Comparison of ENCODE assay signal across 17 cellular contexts in genomic region chr1:37958690-37959089, GRCh38. TPM values are rescaled to one million over a fixed set of nuclear protein-coding genes. Genes with fewer than 3 reads are reported as not detected.
DNase-seq lines count a peak whose midpoint lies in the region; ATAC-seq and TF ChIP-seq lines count a peak whose summit lies in the region.
"Had no signal": no experiment of that assay in that cellular context is flagged by ENCODE, and none has a peak within 500 bp of the region (broad histone marks: within the 10 kb centered on the region; RNA-seq: fewer than 3 reads in every experiment).

No MANE protein-coding gene starts in this region.

- H3K27me3 ChIP-seq in SJCRH30: no peaks in the 10 kb centered on the region
- H3K27me3 ChIP-seq: suprapubic skin had no signal

- H3K36me3 Mint-ChIP-seq in T-helper 17 cell (ENCODE audit: low read depth): no peaks in the 10 kb centered on the region

- DNase-seq in EL (peak; percentile 95), SJCRH30 (no peak), fibroblast of mammary gland (ENCODE audit: low read depth) (peak; percentile 81), renal cortical epithelial cell (ENCODE audit: low read depth) (peak; percentile 79), T-helper 17 cell (no peak), retina (no peak), iPS-NIHi11 (ENCODE audit: low spot score) (no peak)
- DNase-seq: activated CD4-positive, alpha-beta T cell treated with anti-CD3 and anti-CD28 coated beads, Interleukin-2, amount 50 U/mL, for 4 hours; activated gamma-delta T cell treated with Interleukin-2 at 50 U/mL for 16 hours; left cardiac atrium; NCI-H1092 treated with DMSO at 0.1 percent for 48 hours; NCI-H446; nephron progenitor cell; OCI-M1 had no signal

- TF ChIP-seq CTCF in fibroblast of mammary gland (conservative IDR thresholded peaks at IDR 0.05; ENCODE audit: control insufficient read depth, insufficient read depth, low read depth, low read length): no peak

- no peak overlapping the region for H3K27ac Mint-ChIP-seq in T-helper 17 cell
- H3K27ac Mint-ChIP-seq: nephron progenitor cell had no signal

- H3K36me3 ChIP-seq in SJCRH30: peaks cover 39% of the 10 kb centered on the region

- ATAC-seq in HG03025 (IDR thresholded peaks at IDR 0.05; ENCODE audit: low FRiP score, unreplicated experiment) (no peak), T-helper 17 cell (no peak)
- ATAC-seq: left cardiac atrium had no signal

- H3K4me1 ChIP-seq in SJCRH30: 0 out of 2 replicates have a peak, but pooled peaks cover 3% of the 10 kb centered on the region
- H3K4me1 ChIP-seq: suprapubic skin had no signal

- H3K4me3 ChIP-seq in SJCRH30 (no peak overlapping the region), fibroblast of mammary gland (ENCODE audit: control insufficient read depth, low read depth, low read length) (no peak overlapping the region)
- H3K4me3 ChIP-seq: skin epidermis, suprapubic skin had no signal

- no peaks in the 10 kb centered on the region for H3K4me1 Mint-ChIP-seq in T-helper 17 cell

- H3K27me3 Mint-ChIP-seq in T-helper 17 cell: no peaks in the 10 kb centered on the region

- H3K9me3 ChIP-seq in SJCRH30 (replicated peaks) (no peaks in the 10 kb centered on the region), T-helper 17 cell (ENCODE audit: control insufficient read depth, low read length, poor library complexity, severe bottlenecking) (no peaks in the 10 kb centered on the region)
- H3K9me3 ChIP-seq: suprapubic skin had no signal

- peak overlapping the region; percentile 38 for H3K27ac ChIP-seq in SJCRH30
- H3K27ac ChIP-seq: skin epidermis, suprapubic skin had no signal

- H3K4me3 Mint-ChIP-seq in T-helper 17 cell: no peak overlapping the region
- H3K4me3 Mint-ChIP-seq: nephron progenitor cell had no signal

RNA-seq across cellular contexts. Expression of gene INPP5B, which starts 11.8 kb away (rescaled TPM):
- 16.9 and 21.1 TPM in 2 replicates for total RNA-seq in SJCRH30 (2014; rRNA removed; shearing (Covaris generic))
- total RNA-seq in renal cortical epithelial cell (20.0 and 28.9 TPM in 2 replicates), T-helper 17 cell (10 to 100 TPM; 16.7 to 24.5 TPM)

RNA-seq across cellular contexts. Expression of gene SF3A3, which starts 31.1 kb away (rescaled TPM):
- total RNA-seq in SJCRH30 (2014; rRNA removed; shearing (Covaris generic)): 187 and 190 TPM in 2 replicates
- total RNA-seq in renal cortical epithelial cell (82.5 and 98.4 TPM in 2 replicates), T-helper 17 cell (10 to 100 TPM; 43.9 to 48.8 TPM)

RNA-seq across cellular contexts. Expression of gene FHL3, which starts 46.6 kb away (rescaled TPM):
- total RNA-seq in SJCRH30 (2014; rRNA removed; shearing (Covaris generic)): 17.6 and 20.6 TPM in 2 replicates
- total RNA-seq in renal cortical epithelial cell: 3.0 and 22.3 TPM in 2 replicates
- total RNA-seq in T-helper 17 cell: 1 to 10 TPM; 3.6 to 4.9 TPM

RNA-seq across cellular contexts. Expression of gene UTP11, which starts 53.8 kb away (rescaled TPM):
- 125 and 128 TPM in 2 replicates for total RNA-seq in SJCRH30 (2014; rRNA removed; shearing (Covaris generic))
- total RNA-seq in renal cortical epithelial cell (34.8 and 46.7 TPM in 2 replicates), T-helper 17 cell (10 to 100 TPM in 1 of 2 donors, 1 to 10 TPM in 1; 8.7 to 12.3 TPM)

Comparison
In these comparisons a context has a peak if more than half of its experiments do, and no peak if none do; other contexts are left out.
1. DNase-seq: peak in EL (single experiment), fibroblast of mammary gland (single experiment) and renal cortical epithelial cell (single experiment); none in SJCRH30 (0 of 2), T-helper 17 cell (0 of 3), retina (single experiment) and iPS-NIHi11 (single experiment).